ENCODE assay signal across 18 cellular contexts in genomic region chr10:9311702-9312499, GRCh38.
A peak's percentile ranks its signal among the peaks of the same experiment; 100 is the strongest.
DNase-seq lines count a peak whose midpoint lies in the region; ATAC-seq and TF ChIP-seq lines count a peak whose summit lies in the region.
"Had no signal": no experiment of that assay in that cellular context is flagged by ENCODE, and none has a peak within 500 bp of the region (broad histone marks: within the 10 kb centered on the region; RNA-seq: fewer than 3 reads in every experiment).

No MANE protein-coding gene starts in this region.

- H3K27ac Mint-ChIP-seq in WTC11: no peak overlapping the region
- no peak overlapping the region for H3K27ac Mint-ChIP-seq in glutamatergic neuron (ENCODE audit: unreplicated experiment)
- H3K27ac Mint-ChIP-seq: B cell; stimulated activated memory B cell treated with anti-CD40 and anti-IgM and Interleukin-4, amounts not matched to agents 10 μg/mL and 1 μg/mL and 100 μg/mL, for 72 hours had no signal

- CTCF ChIA-PET in AG04450 (lab: Charles Lee): interaction anchor here (0.6 to 1.6 kb wide), 6 partner anchors 9 to 1494 kb away, joined by 3 to 6 read pairs (median 3); partner anchors contain the start of gene TAF3
- CTCF ChIA-PET in WTC11 (lab: Charles Lee): interaction anchor here (0.5 to 1.4 kb wide), 11 partner anchors 9 to 1786 kb away, joined by 3 to 8 read pairs (median 3); no protein-coding TSS in a partner anchor

- ATAC-seq in WTC11 (peak; percentile 64), HG02763 (IDR thresholded peaks at IDR 0.05; ENCODE audit: unreplicated experiment) (no peak)
- ATAC-seq: activated CD4-positive, CD25-positive, alpha-beta regulatory T cell treated with anti-CD3 and anti-CD28 coated beads, Interleukin-2, amount 50 U/mL, for 24 hours; stimulated activated memory B cell treated with anti-CD40 and anti-IgM and Interleukin-4, amounts not matched to agents 10 μg/mL and 1 μg/mL and 100 μg/mL, for 72 hours had no signal

- peak; percentile 43 for TF ChIP-seq CTCF in AG04450 (IDR thresholded peaks at IDR 0.05; ENCODE audit: low read depth, low read length)
- TF ChIP-seq CTCF in WTC11 (IDR thresholded peaks at IDR 0.05): no peak
- TF ChIP-seq CTCF in glutamatergic neuron (IDR thresholded peaks at IDR 0.05; ENCODE audit: partially characterized antibody, unreplicated experiment): peak; percentile 31

- DNase-seq in AG04450 (ENCODE audit: low read depth, low spot score) (no peak), H4 (ENCODE audit: low spot score) (peak; percentile 10), WTC11 (ENCODE audit: low spot score) (no peak), glutamatergic neuron (no peak), pons (ENCODE audit: low spot score) (no peak), DMS79 treated with DMSO at 0.1 percent for 48 hours (lab: John Stamatoyannopoulos, UW) (no peak)
- DNase-seq in stimulated activated CD4-positive, alpha-beta T cell treated with anti-CD3 and anti-CD28 coated beads, Interleukin-4, amount 100 ng/mL, for 1 hour: no peak
- DNase-seq: adrenal gland; effector memory CD4-positive, alpha-beta T cell; KBM-7; NCI-H2081 treated with DMSO at 0.1 percent for 48 hours; stimulated activated CD4-positive, alpha-beta T cell treated with anti-CD3 and anti-CD28 coated beads, Interleukin-2, amount 100 ng/mL, for 48 hours; uterus had no signal

- H3K4me1 Mint-ChIP-seq in WTC11: peaks cover 16% of the 10 kb centered on the region
- no peaks in the 10 kb centered on the region for H3K4me1 Mint-ChIP-seq in glutamatergic neuron (ENCODE audit: low read depth, unreplicated experiment)
- H3K4me1 Mint-ChIP-seq: stimulated activated memory B cell treated with anti-CD40 and anti-IgM and Interleukin-4, amounts not matched to agents 10 μg/mL and 1 μg/mL and 100 μg/mL, for 72 hours had no signal

- H3K9me3 Mint-ChIP-seq in WTC11: no peaks in the 10 kb centered on the region
- H3K9me3 Mint-ChIP-seq in glutamatergic neuron (ENCODE audit: unreplicated experiment): no peaks in the 10 kb centered on the region
- H3K9me3 Mint-ChIP-seq: stimulated activated memory B cell treated with anti-CD40 and anti-IgM and Interleukin-4, amounts not matched to agents 10 μg/mL and 1 μg/mL and 100 μg/mL, for 72 hours had no signal

- no peaks in the 10 kb centered on the region for H3K9me3 ChIP-seq in AG04450 (ENCODE audit: control insufficient read depth, insufficient read depth, low read length)
- H3K9me3 ChIP-seq: adrenal gland, uterus had no signal

- no peak overlapping the region for H3K27ac ChIP-seq in AG04450 (ENCODE audit: low read depth, low read length)
- H3K27ac ChIP-seq: adrenal gland, parathyroid adenoma, uterus had no signal

- H3K27me3 ChIP-seq in AG04450 (ENCODE audit: control insufficient read depth, insufficient read depth, low read length): no peaks in the 10 kb centered on the region
- H3K27me3 ChIP-seq: adrenal gland, uterus had no signal

- H3K4me3 Mint-ChIP-seq in WTC11 (no peak overlapping the region), glutamatergic neuron (ENCODE audit: unreplicated experiment) (no peak overlapping the region)
- H3K4me3 Mint-ChIP-seq: B cell; stimulated activated memory B cell treated with anti-CD40 and anti-IgM and Interleukin-4, amounts not matched to agents 10 μg/mL and 1 μg/mL and 100 μg/mL, for 72 hours had no signal

- H3K36me3 Mint-ChIP-seq in WTC11: no peaks in the 10 kb centered on the region
- H3K36me3 Mint-ChIP-seq in glutamatergic neuron (ENCODE audit: unreplicated experiment): no peaks in the 10 kb centered on the region
- H3K36me3 Mint-ChIP-seq: stimulated activated memory B cell treated with anti-CD40 and anti-IgM and Interleukin-4, amounts not matched to agents 10 μg/mL and 1 μg/mL and 100 μg/mL, for 72 hours had no signal

- POLR2A ChIA-PET in AG04450 (lab: Yijun Ruan, JAX): no interaction called here
- POLR2A ChIA-PET in WTC11 (lab: Charles Lee): interaction anchor here (0.5 kb wide), 1 partner anchor 118 kb away, joined by 4 read pairs; no protein-coding TSS in a partner anchor

- H3K4me3 ChIP-seq in AG04450 (ENCODE audit: low read depth, low read length): no peak overlapping the region
- H3K4me3 ChIP-seq: adrenal gland, uterus had no signal

- no peaks in the 10 kb centered on the region for H3K27me3 Mint-ChIP-seq in WTC11 (ENCODE audit: low read depth)
- no peaks in the 10 kb centered on the region for H3K27me3 Mint-ChIP-seq in glutamatergic neuron (ENCODE audit: unreplicated experiment)
- H3K27me3 Mint-ChIP-seq: stimulated activated memory B cell treated with anti-CD40 and anti-IgM and Interleukin-4, amounts not matched to agents 10 μg/mL and 1 μg/mL and 100 μg/mL, for 72 hours had no signal

TF ChIP-seq in WTC11, 78 proteins besides CTCF, POLR2A, EP300 and RAD21:
- no peak for TF ChIP-seq GRHL2 (CRISPR knock-in tag; IDR thresholded peaks at IDR 0.05; ENCODE audit: insufficient replicate concordance, severe bottlenecking)
- TF ChIP-seq NR2C2 (CRISPR knock-in tag; IDR thresholded peaks at IDR 0.05): no peak
- no peak for TF ChIP-seq MXD4 (CRISPR knock-in tag; IDR thresholded peaks at IDR 0.05; ENCODE audit: borderline replicate concordance)
- no peak for TF ChIP-seq NR3C1 (CRISPR knock-in tag; conservative IDR thresholded peaks at IDR 0.05; ENCODE audit: low read depth)
- no peak for TF ChIP-seq ATF3 (CRISPR knock-in tag; conservative IDR thresholded peaks at IDR 0.05)
- TF ChIP-seq SOX15 (CRISPR knock-in tag; IDR thresholded peaks at IDR 0.05): no peak
- TF ChIP-seq MLX (CRISPR knock-in tag; IDR thresholded peaks at IDR 0.05): no peak
- no peak for TF ChIP-seq HMGXB4 (CRISPR knock-in tag; IDR thresholded peaks at IDR 0.05)
- TF ChIP-seq EMX1 (CRISPR knock-in tag; IDR thresholded peaks at IDR 0.05): no peak
- no peak for TF ChIP-seq TCF7 (CRISPR knock-in tag; IDR thresholded peaks at IDR 0.05; ENCODE audit: low read depth)
- no peak for TF ChIP-seq NFYB (CRISPR knock-in tag; conservative IDR thresholded peaks at IDR 0.05; ENCODE audit: low read depth)
- TF ChIP-seq KAT7 (CRISPR knock-in tag; IDR thresholded peaks at IDR 0.05; ENCODE audit: borderline replicate concordance): no peak
- no peak for TF ChIP-seq ZNF416 (CRISPR knock-in tag; IDR thresholded peaks at IDR 0.05)
- no peak for TF ChIP-seq ZMAT4 (CRISPR knock-in tag; IDR thresholded peaks at IDR 0.05)
- TF ChIP-seq ZNF423 (CRISPR knock-in tag; IDR thresholded peaks at IDR 0.05): no peak
- no peak for TF ChIP-seq E2F5 (CRISPR knock-in tag; IDR thresholded peaks at IDR 0.05)
TF ChIP-seq in WTC11: peak in this region for 0.
